ENCODE assay signal across 20 cellular contexts in the genomic region with DNA sequence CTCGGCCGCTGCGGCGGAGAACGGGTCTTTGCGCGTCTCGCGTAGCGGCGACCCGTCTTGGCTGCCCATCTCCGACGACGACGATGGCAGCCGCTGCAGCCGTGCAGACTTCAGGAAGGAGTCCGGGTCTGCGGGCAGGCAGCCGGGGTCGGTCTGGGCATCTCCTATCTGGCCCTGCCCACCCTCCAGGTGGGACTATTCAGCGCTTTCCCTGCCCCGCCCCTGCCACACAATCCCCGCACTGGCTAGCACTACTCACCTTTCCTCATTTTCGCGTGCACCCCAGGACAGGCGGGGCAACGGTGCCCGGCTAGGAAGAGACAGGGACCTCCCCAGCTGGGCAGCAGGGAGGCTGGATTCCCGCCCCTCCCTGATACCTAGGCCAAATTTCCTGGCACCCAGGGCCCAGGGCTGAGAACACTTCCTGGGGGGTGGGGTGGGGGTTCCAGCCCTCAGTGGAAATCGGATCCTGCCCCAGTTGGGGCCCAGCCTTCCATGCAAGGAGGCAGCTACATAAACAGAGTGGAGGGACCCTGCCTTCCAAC. TPM values are rescaled to one million over a fixed set of nuclear protein-coding genes. Genes with fewer than 3 reads are reported as not detected.
A peak's percentile ranks its signal among the peaks of the same experiment; 100 is the strongest.
DNase-seq lines count a peak whose midpoint lies in the region; ATAC-seq and TF ChIP-seq lines count a peak whose summit lies in the region.
"Had no signal": no experiment of that assay in that cellular context is flagged by ENCODE, and none has a peak within 500 bp of the region (broad histone marks: within the 10 kb centered on the region; RNA-seq: fewer than 3 reads in every experiment).

No MANE protein-coding gene starts in this region.

- H3K18ac ChIP-seq in mesenchymal stem cell (ENCODE audit: low read depth in 1 of 2, low read length in 2 of 2) = no peak overlapping the region

- H3K27me3 ChIP-seq in mesenchymal stem cell (ENCODE audit: control insufficient read depth in 1 of 2, insufficient read depth in 1 of 2, low read length in 2 of 2) = no peaks in the 10 kb centered on the region

- no peak overlapping the region for H3K4ac ChIP-seq in mesenchymal stem cell (ENCODE audit: low read depth in 1 of 2, low read length in 2 of 2)

- no peak overlapping the region for H3K4me3 Mint-ChIP-seq in type B pancreatic cell
- H3K4me3 Mint-ChIP-seq: CD8-positive, alpha-beta T cell had no signal

- H3K14ac ChIP-seq in mesenchymal stem cell (ENCODE audit: low read length in 2 of 2) = no peak overlapping the region

- no peak overlapping the region for H2AFZ ChIP-seq in mesenchymal stem cell (ENCODE audit: low read depth, low read length)

- WGBS in mesenchymal stem cell = 61% methylated on average over 31 of the region's 32 CpGs

- H3K36me3 ChIP-seq in mesenchymal stem cell (ENCODE audit: control insufficient read depth in 1 of 2, insufficient read depth in 2 of 2, low read depth in 1 of 2, low read length in 2 of 2) = peaks cover 19 to 31% of the 10 kb centered on the region in 2 experiments

- H4K91ac ChIP-seq in mesenchymal stem cell (ENCODE audit: low read length) = no peak overlapping the region

- no peak overlapping the region for H3K27ac ChIP-seq in mesenchymal stem cell (ENCODE audit: low read length, poor library complexity, severe bottlenecking)
- H3K27ac ChIP-seq: 22Rv1, RWPE1 had no signal

- H3K4me1 Mint-ChIP-seq in type B pancreatic cell (ENCODE audit: unreplicated experiment) = peaks cover 8% of the 10 kb centered on the region

- H2BK15ac ChIP-seq in mesenchymal stem cell (ENCODE audit: low read depth, poor library complexity, severe bottlenecking) = no peak overlapping the region

- H3K4me1 ChIP-seq in mesenchymal stem cell (ENCODE audit: control insufficient read depth, insufficient read depth, low read depth, low read length) = peaks cover 5% of the 10 kb centered on the region

- peak; percentile 14 for ATAC-seq in esophagus mucosa
- ATAC-seq: CD8-positive, alpha-beta T cell had no signal

- no peak overlapping the region for H2BK5ac ChIP-seq in mesenchymal stem cell (ENCODE audit: low read depth, low read length, poor library complexity, severe bottlenecking)

- peaks cover 10% of the 10 kb centered on the region for H3K79me1 ChIP-seq in mesenchymal stem cell (replicated peaks; ENCODE audit: low read length, poor library complexity, severe bottlenecking)

- no peak for TF ChIP-seq CTCF in type B pancreatic cell (conservative IDR thresholded peaks at IDR 0.05)

- no peak overlapping the region for H3K4me2 ChIP-seq in mesenchymal stem cell (ENCODE audit: low read length, poor library complexity, severe bottlenecking)

- H4K8ac ChIP-seq in mesenchymal stem cell (ENCODE audit: low read length) = peak overlapping the region; percentile 62

- no peak overlapping the region for H3K27ac Mint-ChIP-seq in type B pancreatic cell
- H3K27ac Mint-ChIP-seq: CD8-positive, alpha-beta T cell had no signal

- no peak overlapping the region for H2BK12ac ChIP-seq in mesenchymal stem cell (ENCODE audit: low read length in 2 of 2)

- H2BK120ac ChIP-seq in mesenchymal stem cell (ENCODE audit: low read depth, low read length) = no peak overlapping the region

- no peak overlapping the region for H2AK5ac ChIP-seq in mesenchymal stem cell (ENCODE audit: low read length, severe bottlenecking)

- peak; percentile 28 for DNase-seq in activated CD8-positive, alpha-beta memory T cell treated with anti-CD3 and anti-CD28 coated beads for 24 hours
- DNase-seq in activated CD8-positive, alpha-beta memory T cell treated with anti-CD3 and anti-CD28 coated beads, Interleukin-2, amount 50 U/mL, for 48 hours = no peak
- DNase-seq in mesenchymal stem cell (no peak), type B pancreatic cell (ENCODE audit: extremely low spot score, unreplicated experiment) (peak; percentile 72), RKO (ENCODE audit: low spot score) (no peak), anterior cingulate cortex (lab: John Stamatoyannopoulos, UW) (no peak), NCI-H524 treated with DMSO at 0.1 percent for 48 hours (lab: John Stamatoyannopoulos, UW) (no peak)
- DNase-seq: DND-41; GF-D8; GOT3; KBM-7; NCI-H2107; NCI-H226; NCI-H69; NK-92 treated with Interleukin-12 subunit alpha and Interleukin-12 subunit beta, amount 100 ng/mL, for 24 hours; OCI-M1 had no signal

- H3K4me3 ChIP-seq in mesenchymal stem cell (ENCODE audit: insufficient read depth in 1 of 2, low read depth in 1 of 2, low read length in 2 of 2) = no peak overlapping the region

- no peak overlapping the region for H3K23ac ChIP-seq in mesenchymal stem cell (ENCODE audit: low read length in 2 of 2)

- no peaks in the 10 kb centered on the region for H3K9me3 Mint-ChIP-seq in type B pancreatic cell
- H3K9me3 Mint-ChIP-seq: CD8-positive, alpha-beta T cell had no signal

- no peaks in the 10 kb centered on the region for H3K9me3 ChIP-seq in mesenchymal stem cell (ENCODE audit: control insufficient read depth, low read length)

- no peaks in the 10 kb centered on the region for H3K27me3 Mint-ChIP-seq in type B pancreatic cell

- no peak overlapping the region for H3K9ac ChIP-seq in mesenchymal stem cell (ENCODE audit: low read length)

- peaks cover 21% of the 10 kb centered on the region for H3K36me3 Mint-ChIP-seq in type B pancreatic cell

RNA-seq across cellular contexts. Expression of gene GGT7, which starts 9.2 kb away (rescaled TPM):
- total RNA-seq in esophagus mucosa = 5.1 TPM
- 15.1 TPM for polyA plus RNA-seq in mesenchymal stem cell (2013, experiment 1 of 2)
- 14.4 TPM for polyA plus RNA-seq in mesenchymal stem cell (2013, experiment 2 of 2)
- total RNA-seq in type B pancreatic cell (ENCODE audit: low replicate concordance) = 34.3 and 62.7 TPM in 2 replicates

RNA-seq across cellular contexts. Expression of gene ACSS2, which starts 12.9 kb away (rescaled TPM):
- 83.1 TPM for total RNA-seq in esophagus mucosa
- polyA plus RNA-seq in mesenchymal stem cell (2013, experiment 1 of 2) = 76.1 TPM
- polyA plus RNA-seq in mesenchymal stem cell (2013, experiment 2 of 2) = 72.3 TPM
- 59.2 and 76.3 TPM in 2 replicates for total RNA-seq in type B pancreatic cell (ENCODE audit: low replicate concordance)

RNA-seq across cellular contexts. Expression of gene NCOA6, which starts 38.0 kb away (rescaled TPM):
- total RNA-seq in esophagus mucosa (23.1 TPM), type B pancreatic cell (ENCODE audit: low replicate concordance) (53.9 and 59.5 TPM in 2 replicates)
- 28.3 TPM for polyA plus RNA-seq in mesenchymal stem cell (2013, experiment 1 of 2)
- 25.6 TPM for polyA plus RNA-seq in mesenchymal stem cell (2013, experiment 2 of 2)

Comparison
In these comparisons a context has a peak if more than half of its experiments do, and no peak if none do; other contexts are left out.
1. DNase-seq: peak in activated CD8-positive, alpha-beta memory T cell treated with anti-CD3 and anti-CD28 coated beads for 24 hours (single experiment) and type B pancreatic cell (single experiment); none in activated CD8-positive, alpha-beta memory T cell treated with anti-CD3 and anti-CD28 coated beads, Interleukin-2, amount 50 U/mL, for 48 hours (single experiment), mesenchymal stem cell (single experiment), RKO (single experiment), anterior cingulate cortex (0 of 58) and NCI-H524 treated with DMSO at 0.1 percent for 48 hours (single experiment).